In the genomic region with DNA sequence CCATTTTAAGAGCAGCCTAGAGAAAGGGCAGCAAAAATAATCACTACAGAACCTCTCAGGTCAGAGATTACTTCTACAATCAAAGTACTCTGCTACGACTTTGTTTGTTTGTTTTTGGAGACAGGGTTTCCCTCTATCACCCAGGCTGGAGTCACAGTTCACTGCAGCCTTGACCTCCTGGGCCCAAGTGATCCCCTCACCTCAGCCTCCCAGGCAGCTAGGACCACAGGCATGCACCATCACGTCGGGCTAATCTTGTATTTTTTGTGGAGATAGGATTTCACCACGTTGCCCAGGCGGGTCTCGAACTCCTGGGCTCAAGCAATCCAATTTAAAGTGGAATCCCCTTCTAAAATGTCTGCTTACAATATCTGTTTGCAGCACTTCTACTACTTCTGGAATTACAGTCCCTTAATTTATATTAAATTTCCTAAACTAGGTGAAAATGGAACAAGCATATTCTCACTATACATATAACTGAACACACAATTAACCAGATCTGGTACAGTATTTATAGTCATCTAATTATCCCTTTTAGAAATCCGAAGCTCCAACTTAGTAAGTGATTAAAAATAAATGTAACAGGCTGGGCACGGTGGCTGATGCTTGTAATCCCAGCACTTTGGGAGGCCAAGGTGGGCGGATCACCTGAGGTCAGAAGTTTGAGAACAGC, we compare ENCODE assay signal across 1 cellular context.
TF ChIP-seq lines count a peak whose summit lies in the region.

No MANE protein-coding gene starts in this region.

TF ChIP-seq in HepG2, 621 proteins besides CTCF, POLR2A, EP300 and RAD21 (continued from another document and continues in another):
- TF ChIP-seq, protein P1, sequence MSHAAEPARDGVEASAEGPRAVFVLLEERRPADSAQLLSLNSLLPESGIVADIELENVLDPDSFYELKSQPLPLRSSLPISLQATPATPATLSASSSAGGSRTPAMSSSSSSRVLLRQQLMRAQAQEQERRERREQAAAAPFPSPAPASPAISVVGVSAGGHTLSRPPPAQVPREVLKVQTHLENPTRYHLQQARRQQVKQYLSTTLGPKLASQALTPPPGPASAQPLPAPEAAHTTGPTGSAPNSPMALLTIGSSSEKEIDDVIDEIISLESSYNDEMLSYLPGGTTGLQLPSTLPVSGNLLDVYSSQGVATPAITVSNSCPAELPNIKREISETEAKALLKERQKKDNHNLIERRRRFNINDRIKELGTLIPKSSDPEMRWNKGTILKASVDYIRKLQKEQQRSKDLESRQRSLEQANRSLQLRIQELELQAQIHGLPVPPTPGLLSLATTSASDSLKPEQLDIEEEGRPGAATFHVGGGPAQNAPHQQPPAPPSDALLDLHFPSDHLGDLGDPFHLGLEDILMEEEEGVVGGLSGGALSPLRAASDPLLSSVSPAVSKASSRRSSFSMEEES (CRISPR knock-in tag; IDR thresholded peaks at IDR 0.05): 0 out of 2 replicates have a peak, but pooled peaks have one; percentile 20
- TF ChIP-seq ZMAT3 (CRISPR knock-in tag; conservative IDR thresholded peaks at IDR 0.05) (0 out of 2 replicates have a peak, but pooled peaks have one; percentile 18), MLLT10 (CRISPR knock-in tag; IDR thresholded peaks at IDR 0.05) (no peak), HMG20B (CRISPR knock-in tag; conservative IDR thresholded peaks at IDR 0.05) (peak; percentile 91), ZNF660 (CRISPR knock-in tag; IDR thresholded peaks at IDR 0.05; ENCODE audit: borderline replicate concordance, low read depth) (no peak), ZNF772 (CRISPR knock-in tag; IDR thresholded peaks at IDR 0.05) (no peak), ZNF431 (CRISPR knock-in tag; IDR thresholded peaks at IDR 0.05; ENCODE audit: borderline replicate concordance, low read depth) (no peak), ZNF720 (CRISPR knock-in tag; IDR thresholded peaks at IDR 0.05) (no peak), ZNF839 (CRISPR knock-in tag; IDR thresholded peaks at IDR 0.05; ENCODE audit: borderline replicate concordance) (no peak), SAFB2 (CRISPR knock-in tag; IDR thresholded peaks at IDR 0.05; ENCODE audit: borderline replicate concordance, low read depth) (no peak), CEBPG (CRISPR knock-in tag; IDR thresholded peaks at IDR 0.05) (no peak), RARG (CRISPR knock-in tag; IDR thresholded peaks at IDR 0.05; ENCODE audit: low read depth) (no peak), ZNF44 (CRISPR knock-in tag; IDR thresholded peaks at IDR 0.05) (no peak), PHB2 (IDR thresholded peaks at IDR 0.05; ENCODE audit: partially characterized antibody) (no peak), SOX6 (IDR thresholded peaks at IDR 0.05) (no peak), SOX6 (CRISPR knock-in tag; IDR thresholded peaks at IDR 0.05) (peak; percentile 71), PLRG1 (conservative IDR thresholded peaks at IDR 0.05) (no peak), IKZF1 (IDR thresholded peaks at IDR 0.05) (no peak), RARA (CRISPR knock-in tag; IDR thresholded peaks at IDR 0.05) (peak; percentile 99), FOXP1 (IDR thresholded peaks at IDR 0.05) (no peak), FOXP1 (CRISPR knock-in tag; IDR thresholded peaks at IDR 0.05) (peak; percentile 82), MAF1 (CRISPR knock-in tag; IDR thresholded peaks at IDR 0.05; ENCODE audit: borderline replicate concordance) (no peak), ZSCAN9 (CRISPR knock-in tag; IDR thresholded peaks at IDR 0.05; ENCODE audit: borderline replicate concordance) (no peak), ZBTB21 (CRISPR knock-in tag; IDR thresholded peaks at IDR 0.05) (no peak), ZBTB8A (CRISPR knock-in tag; IDR thresholded peaks at IDR 0.05; ENCODE audit: borderline replicate concordance, low read depth) (no peak), BCL6 (CRISPR knock-in tag; IDR thresholded peaks at IDR 0.05) (peak; percentile 79), PPARG (CRISPR knock-in tag; conservative IDR thresholded peaks at IDR 0.05) (no peak), MATR3 (CRISPR knock-in tag; IDR thresholded peaks at IDR 0.05) (no peak), ZNF460 (CRISPR knock-in tag; IDR thresholded peaks at IDR 0.05; ENCODE audit: borderline replicate concordance) (no peak), MIER3 (CRISPR knock-in tag; IDR thresholded peaks at IDR 0.05; ENCODE audit: borderline replicate concordance) (peak; percentile 64; the same call in 1 of the 2 replicates), SYNCRIP (IDR thresholded peaks at IDR 0.05; ENCODE audit: insufficient read depth, low read depth, low read length) (no peak), ZNF143 (CRISPR knock-in tag; IDR thresholded peaks at IDR 0.05) (no peak), ZNF816 (CRISPR knock-in tag; IDR thresholded peaks at IDR 0.05; ENCODE audit: borderline replicate concordance) (no peak), PRPF4 (IDR thresholded peaks at IDR 0.05; ENCODE audit: low read depth, low read length, poor library complexity, severe bottlenecking) (no peak), TCF7L2 (IDR thresholded peaks at IDR 0.05; ENCODE audit: low read depth, low read length) (no peak), KDM3A (CRISPR knock-in tag; IDR thresholded peaks at IDR 0.05; ENCODE audit: low read depth) (no peak)
- TF ChIP-seq, protein P2, sequence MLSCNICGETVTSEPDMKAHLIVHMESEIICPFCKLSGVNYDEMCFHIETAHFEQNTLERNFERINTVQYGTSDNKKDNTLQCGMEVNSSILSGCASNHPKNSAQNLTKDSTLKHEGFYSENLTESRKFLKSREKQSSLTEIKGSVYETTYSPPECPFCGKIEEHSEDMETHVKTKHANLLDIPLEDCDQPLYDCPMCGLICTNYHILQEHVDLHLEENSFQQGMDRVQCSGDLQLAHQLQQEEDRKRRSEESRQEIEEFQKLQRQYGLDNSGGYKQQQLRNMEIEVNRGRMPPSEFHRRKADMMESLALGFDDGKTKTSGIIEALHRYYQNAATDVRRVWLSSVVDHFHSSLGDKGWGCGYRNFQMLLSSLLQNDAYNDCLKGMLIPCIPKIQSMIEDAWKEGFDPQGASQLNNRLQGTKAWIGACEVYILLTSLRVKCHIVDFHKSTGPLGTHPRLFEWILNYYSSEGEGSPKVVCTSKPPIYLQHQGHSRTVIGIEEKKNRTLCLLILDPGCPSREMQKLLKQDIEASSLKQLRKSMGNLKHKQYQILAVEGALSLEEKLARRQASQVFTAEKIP (CRISPR knock-in tag; IDR thresholded peaks at IDR 0.05; ENCODE audit: borderline replicate concordance): no peak
- TF ChIP-seq, protein P3, sequence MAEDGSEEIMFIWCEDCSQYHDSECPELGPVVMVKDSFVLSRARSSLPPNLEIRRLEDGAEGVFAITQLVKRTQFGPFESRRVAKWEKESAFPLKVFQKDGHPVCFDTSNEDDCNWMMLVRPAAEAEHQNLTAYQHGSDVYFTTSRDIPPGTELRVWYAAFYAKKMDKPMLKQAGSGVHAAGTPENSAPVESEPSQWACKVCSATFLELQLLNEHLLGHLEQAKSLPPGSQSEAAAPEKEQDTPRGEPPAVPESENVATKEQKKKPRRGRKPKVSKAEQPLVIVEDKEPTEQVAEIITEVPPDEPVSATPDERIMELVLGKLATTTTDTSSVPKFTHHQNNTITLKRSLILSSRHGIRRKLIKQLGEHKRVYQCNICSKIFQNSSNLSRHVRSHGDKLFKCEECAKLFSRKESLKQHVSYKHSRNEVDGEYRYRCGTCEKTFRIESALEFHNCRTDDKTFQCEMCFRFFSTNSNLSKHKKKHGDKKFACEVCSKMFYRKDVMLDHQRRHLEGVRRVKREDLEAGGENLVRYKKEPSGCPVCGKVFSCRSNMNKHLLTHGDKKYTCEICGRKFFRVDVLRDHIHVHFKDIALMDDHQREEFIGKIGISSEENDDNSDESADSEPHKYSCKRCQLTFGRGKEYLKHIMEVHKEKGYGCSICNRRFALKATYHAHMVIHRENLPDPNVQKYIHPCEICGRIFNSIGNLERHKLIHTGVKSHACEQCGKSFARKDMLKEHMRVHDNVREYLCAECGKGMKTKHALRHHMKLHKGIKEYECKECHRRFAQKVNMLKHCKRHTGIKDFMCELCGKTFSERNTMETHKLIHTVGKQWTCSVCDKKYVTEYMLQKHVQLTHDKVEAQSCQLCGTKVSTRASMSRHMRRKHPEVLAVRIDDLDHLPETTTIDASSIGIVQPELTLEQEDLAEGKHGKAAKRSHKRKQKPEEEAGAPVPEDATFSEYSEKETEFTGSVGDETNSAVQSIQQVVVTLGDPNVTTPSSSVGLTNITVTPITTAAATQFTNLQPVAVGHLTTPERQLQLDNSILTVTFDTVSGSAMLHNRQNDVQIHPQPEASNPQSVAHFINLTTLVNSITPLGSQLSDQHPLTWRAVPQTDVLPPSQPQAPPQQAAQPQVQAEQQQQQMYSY (CRISPR knock-in tag; IDR thresholded peaks at IDR 0.05): no peak
- TF ChIP-seq, protein P4, sequence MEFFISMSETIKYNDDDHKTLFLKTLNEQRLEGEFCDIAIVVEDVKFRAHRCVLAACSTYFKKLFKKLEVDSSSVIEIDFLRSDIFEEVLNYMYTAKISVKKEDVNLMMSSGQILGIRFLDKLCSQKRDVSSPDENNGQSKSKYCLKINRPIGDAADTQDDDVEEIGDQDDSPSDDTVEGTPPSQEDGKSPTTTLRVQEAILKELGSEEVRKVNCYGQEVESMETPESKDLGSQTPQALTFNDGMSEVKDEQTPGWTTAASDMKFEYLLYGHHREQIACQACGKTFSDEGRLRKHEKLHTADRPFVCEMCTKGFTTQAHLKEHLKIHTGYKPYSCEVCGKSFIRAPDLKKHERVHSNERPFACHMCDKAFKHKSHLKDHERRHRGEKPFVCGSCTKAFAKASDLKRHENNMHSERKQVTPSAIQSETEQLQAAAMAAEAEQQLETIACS (CRISPR knock-in tag; IDR thresholded peaks at IDR 0.05): no peak
- TF ChIP-seq, protein P5, sequence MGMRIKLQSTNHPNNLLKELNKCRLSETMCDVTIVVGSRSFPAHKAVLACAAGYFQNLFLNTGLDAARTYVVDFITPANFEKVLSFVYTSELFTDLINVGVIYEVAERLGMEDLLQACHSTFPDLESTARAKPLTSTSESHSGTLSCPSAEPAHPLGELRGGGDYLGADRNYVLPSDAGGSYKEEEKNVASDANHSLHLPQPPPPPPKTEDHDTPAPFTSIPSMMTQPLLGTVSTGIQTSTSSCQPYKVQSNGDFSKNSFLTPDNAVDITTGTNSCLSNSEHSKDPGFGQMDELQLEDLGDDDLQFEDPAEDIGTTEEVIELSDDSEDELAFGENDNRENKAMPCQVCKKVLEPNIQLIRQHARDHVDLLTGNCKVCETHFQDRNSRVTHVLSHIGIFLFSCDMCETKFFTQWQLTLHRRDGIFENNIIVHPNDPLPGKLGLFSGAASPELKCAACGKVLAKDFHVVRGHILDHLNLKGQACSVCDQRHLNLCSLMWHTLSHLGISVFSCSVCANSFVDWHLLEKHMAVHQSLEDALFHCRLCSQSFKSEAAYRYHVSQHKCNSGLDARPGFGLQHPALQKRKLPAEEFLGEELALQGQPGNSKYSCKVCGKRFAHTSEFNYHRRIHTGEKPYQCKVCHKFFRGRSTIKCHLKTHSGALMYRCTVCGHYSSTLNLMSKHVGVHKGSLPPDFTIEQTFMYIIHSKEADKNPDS (CRISPR knock-in tag; IDR thresholded peaks at IDR 0.05): no peak
- TF ChIP-seq, protein P6, sequence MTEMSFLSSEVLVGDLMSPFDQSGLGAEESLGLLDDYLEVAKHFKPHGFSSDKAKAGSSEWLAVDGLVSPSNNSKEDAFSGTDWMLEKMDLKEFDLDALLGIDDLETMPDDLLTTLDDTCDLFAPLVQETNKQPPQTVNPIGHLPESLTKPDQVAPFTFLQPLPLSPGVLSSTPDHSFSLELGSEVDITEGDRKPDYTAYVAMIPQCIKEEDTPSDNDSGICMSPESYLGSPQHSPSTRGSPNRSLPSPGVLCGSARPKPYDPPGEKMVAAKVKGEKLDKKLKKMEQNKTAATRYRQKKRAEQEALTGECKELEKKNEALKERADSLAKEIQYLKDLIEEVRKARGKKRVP (CRISPR knock-in tag; IDR thresholded peaks at IDR 0.05): 0 out of 4 replicates have a peak, but pooled peaks of 1 of the 2 experiments have one; percentile 9
- TF ChIP-seq, protein P7, sequence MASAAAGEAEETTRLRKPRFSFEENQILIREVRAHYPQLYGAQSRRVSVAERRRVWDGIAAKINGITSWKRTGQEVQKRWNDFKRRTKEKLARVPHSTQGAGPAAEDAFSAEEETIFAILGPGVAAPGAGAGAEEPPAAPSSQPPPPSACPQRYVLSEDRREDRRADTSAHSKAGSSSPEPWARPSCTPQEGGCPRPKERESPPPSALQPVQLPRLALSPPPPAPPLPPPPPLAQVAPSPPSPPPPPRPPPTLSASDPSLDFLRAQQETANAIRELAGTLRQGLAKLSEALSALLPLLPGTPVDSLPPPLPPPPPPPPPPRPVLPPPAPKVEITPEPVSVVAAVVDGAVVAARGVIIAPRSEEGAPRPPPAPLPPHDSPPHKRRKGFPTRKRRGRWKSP (CRISPR knock-in tag; IDR thresholded peaks at IDR 0.05): no peak
- TF ChIP-seq, protein P8, sequence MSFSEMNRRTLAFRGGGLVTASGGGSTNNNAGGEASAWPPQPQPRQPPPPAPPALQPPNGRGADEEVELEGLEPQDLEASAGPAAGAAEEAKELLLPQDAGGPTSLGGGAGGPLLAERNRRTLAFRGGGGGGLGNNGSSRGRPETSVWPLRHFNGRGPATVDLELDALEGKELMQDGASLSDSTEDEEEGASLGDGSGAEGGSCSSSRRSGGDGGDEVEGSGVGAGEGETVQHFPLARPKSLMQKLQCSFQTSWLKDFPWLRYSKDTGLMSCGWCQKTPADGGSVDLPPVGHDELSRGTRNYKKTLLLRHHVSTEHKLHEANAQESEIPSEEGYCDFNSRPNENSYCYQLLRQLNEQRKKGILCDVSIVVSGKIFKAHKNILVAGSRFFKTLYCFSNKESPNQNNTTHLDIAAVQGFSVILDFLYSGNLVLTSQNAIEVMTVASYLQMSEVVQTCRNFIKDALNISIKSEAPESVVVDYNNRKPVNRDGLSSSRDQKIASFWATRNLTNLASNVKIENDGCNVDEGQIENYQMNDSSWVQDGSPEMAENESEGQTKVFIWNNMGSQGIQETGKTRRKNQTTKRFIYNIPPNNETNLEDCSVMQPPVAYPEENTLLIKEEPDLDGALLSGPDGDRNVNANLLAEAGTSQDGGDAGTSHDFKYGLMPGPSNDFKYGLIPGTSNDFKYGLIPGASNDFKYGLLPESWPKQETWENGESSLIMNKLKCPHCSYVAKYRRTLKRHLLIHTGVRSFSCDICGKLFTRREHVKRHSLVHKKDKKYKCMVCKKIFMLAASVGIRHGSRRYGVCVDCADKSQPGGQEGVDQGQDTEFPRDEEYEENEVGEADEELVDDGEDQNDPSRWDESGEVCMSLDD (CRISPR knock-in tag; IDR thresholded peaks at IDR 0.05; ENCODE audit: borderline replicate concordance): no peak
- TF ChIP-seq, protein P9, sequence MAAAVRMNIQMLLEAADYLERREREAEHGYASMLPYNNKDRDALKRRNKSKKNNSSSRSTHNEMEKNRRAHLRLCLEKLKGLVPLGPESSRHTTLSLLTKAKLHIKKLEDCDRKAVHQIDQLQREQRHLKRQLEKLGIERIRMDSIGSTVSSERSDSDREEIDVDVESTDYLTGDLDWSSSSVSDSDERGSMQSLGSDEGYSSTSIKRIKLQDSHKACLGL (CRISPR knock-in tag; IDR thresholded peaks at IDR 0.05): no peak
- TF ChIP-seq, protein P10, sequence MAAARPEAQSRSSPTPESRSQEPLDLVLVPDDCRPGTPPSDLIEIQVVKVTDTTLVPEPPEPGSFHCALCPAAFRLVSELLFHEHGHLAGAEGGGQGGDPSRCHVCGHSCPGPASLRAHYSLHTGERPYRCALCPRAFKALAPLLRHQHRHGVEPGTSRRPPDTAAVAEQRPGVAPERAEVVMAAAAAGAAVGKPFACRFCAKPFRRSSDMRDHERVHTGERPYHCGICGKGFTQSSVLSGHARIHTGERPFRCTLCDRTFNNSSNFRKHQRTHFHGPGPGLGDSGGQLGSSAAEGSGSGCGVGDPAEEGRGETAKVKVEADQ (CRISPR knock-in tag; IDR thresholded peaks at IDR 0.05; ENCODE audit: borderline replicate concordance): no peak
- TF ChIP-seq, protein P11, sequence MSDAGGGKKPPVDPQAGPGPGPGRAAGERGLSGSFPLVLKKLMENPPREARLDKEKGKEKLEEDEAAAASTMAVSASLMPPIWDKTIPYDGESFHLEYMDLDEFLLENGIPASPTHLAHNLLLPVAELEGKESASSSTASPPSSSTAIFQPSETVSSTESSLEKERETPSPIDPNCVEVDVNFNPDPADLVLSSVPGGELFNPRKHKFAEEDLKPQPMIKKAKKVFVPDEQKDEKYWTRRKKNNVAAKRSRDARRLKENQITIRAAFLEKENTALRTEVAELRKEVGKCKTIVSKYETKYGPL (CRISPR knock-in tag; IDR thresholded peaks at IDR 0.05): no peak
